Comparison of ENCODE assay signal across 4 cellular contexts in genomic region chr5:751992-752391, GRCh38. TPM values are rescaled to one million over a fixed set of nuclear protein-coding genes. Genes with fewer than 3 reads are reported as not detected.
"Had no signal": no experiment of that assay in that cellular context is flagged by ENCODE, and none has a peak within 500 bp of the region (broad histone marks: within the 10 kb centered on the region; RNA-seq: fewer than 3 reads in every experiment).

No MANE protein-coding gene starts in this region.

RNA-seq across cellular contexts. Expression of gene ZDHHC11B, which starts 32.5 kb away (rescaled TPM):
- total RNA-seq: osteocyte, pulmonary artery endothelial cell, smooth muscle cell had no signal
- polyA plus RNA-seq: naive thymus-derived CD8-positive, alpha-beta T cell; smooth muscle cell had no signal

RNA-seq across cellular contexts. Expression of gene TPPP, which starts 58.8 kb away (rescaled TPM):
- total RNA-seq: smooth muscle cell had no signal
- polyA plus RNA-seq: smooth muscle cell had no signal
